ENCODE assay signal across 8 cellular contexts in genomic region chr3:50611464-50612233, GRCh38. TPM values are rescaled to one million over a fixed set of nuclear protein-coding genes. Genes with fewer than 3 reads are reported as not detected.
DNase-seq lines count a peak whose midpoint lies in the region; ATAC-seq and TF ChIP-seq lines count a peak whose summit lies in the region.

Gene CISH, minus strand, starts transcription at chr3:50611774. Its CDS starts 124 bp downstream, at chr3:50611650.

- peak within 1 kb of the TSS; percentile 67 for H2AFZ ChIP-seq in KMS-11 (ENCODE audit: low read depth)

- H3K27me3 ChIP-seq in KMS-11 (ENCODE audit: insufficient read depth, low read depth) = no peaks in the 10 kb centered on the region
- no peaks in the 10 kb centered on the region for H3K27me3 ChIP-seq in RWPE2 (ENCODE audit: insufficient read depth, poor library complexity, severe bottlenecking)

- H3K27ac ChIP-seq in KMS-11 (no peak within 1 kb of the TSS; the same call in 1 of the 2 replicates), RWPE2 (ENCODE audit: poor library complexity, severe bottlenecking) (peak within 1 kb of the TSS; percentile 50)

- DNase-seq in ELF-1 (ENCODE audit: low read depth, low spot score) (peak; percentile 98), RWPE2 (ENCODE audit: low spot score) (peak; percentile 94), fibroblast of pulmonary artery (ENCODE audit: low read depth) (peak; percentile 97), nephron progenitor cell (peak; percentile 98)
- peak; percentile 99 for DNase-seq in activated T-helper 2 cell treated with anti-CD3 and anti-CD28 coated beads, Interferon-gamma antibody, Interleukin-2, Interleukin-4, amounts not matched to agents 10 μg/mL and 5 μg/mL and 100 μg/mL, durations not matched to agents 14 hours and 24 hours and 36 hours (ENCODE audit: low spot score)
- peak; percentile 98 to 99 for DNase-seq in stimulated activated naive CD8-positive, alpha-beta T cell treated with anti-CD3 and anti-CD28 coated beads, Interleukin-15, amount 100 ng/mL, for 72 hours

- H3K36me3 ChIP-seq in KMS-11 (ENCODE audit: insufficient read depth) = no peaks in the 10 kb centered on the region
- peaks cover 21% of the 10 kb centered on the region for H3K36me3 ChIP-seq in RWPE2 (ENCODE audit: low read depth)

- TF ChIP-seq CTCF in KMS-11 (conservative IDR thresholded peaks at IDR 0.05; ENCODE audit: low read depth, low read length) = 0 out of 2 replicates have a peak, but pooled peaks have one; percentile 19
- TF ChIP-seq CTCF in RWPE2 (IDR thresholded peaks at IDR 0.05; ENCODE audit: poor library complexity, severe bottlenecking) = peak; percentile 49
- TF ChIP-seq CTCF in fibroblast of pulmonary artery (IDR thresholded peaks at IDR 0.05; ENCODE audit: low read length, missing control alignments) = peak; percentile 33
- TF ChIP-seq CTCF in nephron progenitor cell (IDR thresholded peaks at IDR 0.05) = peak; percentile 54

- H3K4me3 ChIP-seq in KMS-11 (IDR thresholded peaks at IDR 0.05; ENCODE audit: insufficient read depth, low read depth, low read length) = no peak within 1 kb of the TSS
- peak within 1 kb of the TSS; percentile 51 for H3K4me3 ChIP-seq in RWPE2 (ENCODE audit: severe bottlenecking)
- peak within 1 kb of the TSS; percentile 68 for H3K4me3 ChIP-seq in fibroblast of pulmonary artery (replicated peaks; ENCODE audit: low read depth, low read length)

- H3K79me2 ChIP-seq in KMS-11 (ENCODE audit: insufficient read depth, low read depth) = no peaks in the 10 kb centered on the region

- H3K27ac Mint-ChIP-seq in activated T-helper 2 cell treated with anti-CD3 and anti-CD28 coated beads, Interferon-gamma antibody, Interleukin-2, Interleukin-4, amounts not matched to agents 10 μg/mL and 5 μg/mL and 100 μg/mL, durations not matched to agents 14 hours and 24 hours and 36 hours = peak within 1 kb of the TSS; percentile 100
- H3K27ac Mint-ChIP-seq in nephron progenitor cell = peak within 1 kb of the TSS; percentile 69
- peak within 1 kb of the TSS; percentile 98 to 100 for H3K27ac Mint-ChIP-seq in stimulated activated naive CD8-positive, alpha-beta T cell treated with anti-CD3 and anti-CD28 coated beads, Interleukin-15, amount 100 ng/mL, for 72 hours

- H3K36me3 Mint-ChIP-seq in activated T-helper 2 cell treated with anti-CD3 and anti-CD28 coated beads, Interferon-gamma antibody, Interleukin-2, Interleukin-4, amounts not matched to agents 10 μg/mL and 5 μg/mL and 100 μg/mL, durations not matched to agents 14 hours and 24 hours and 36 hours (ENCODE audit: low read depth) = peaks cover 92% of the 10 kb centered on the region
- H3K36me3 Mint-ChIP-seq in nephron progenitor cell (ENCODE audit: low read depth) = no peaks in the 10 kb centered on the region

- H3K4me1 ChIP-seq in KMS-11 (ENCODE audit: low read depth, poor library complexity, severe bottlenecking) (peaks cover 23% of the 10 kb centered on the region), RWPE2 (ENCODE audit: insufficient read depth, poor library complexity, severe bottlenecking) (peaks cover 11% of the 10 kb centered on the region)

- ATAC-seq in GM21737 (IDR thresholded peaks at IDR 0.05; ENCODE audit: unreplicated experiment) = peak; percentile 57
- peak; percentile 80 for ATAC-seq in RWPE2 (ENCODE audit: low read depth)
- peak; percentile 81 for ATAC-seq in stimulated activated naive CD8-positive, alpha-beta T cell treated with anti-CD3 and anti-CD28 coated beads, Interleukin-15, amount 100 ng/mL, for 72 hours

- H3K9me3 ChIP-seq in RWPE2 (ENCODE audit: severe bottlenecking) = no peaks in the 10 kb centered on the region

- no peaks in the 10 kb centered on the region for H4K20me1 ChIP-seq in KMS-11 (ENCODE audit: insufficient read depth)

- H3K4me1 Mint-ChIP-seq in activated T-helper 2 cell treated with anti-CD3 and anti-CD28 coated beads, Interferon-gamma antibody, Interleukin-2, Interleukin-4, amounts not matched to agents 10 μg/mL and 5 μg/mL and 100 μg/mL, durations not matched to agents 14 hours and 24 hours and 36 hours (ENCODE audit: low read depth) = peaks cover 29% of the 10 kb centered on the region
- H3K4me1 Mint-ChIP-seq in nephron progenitor cell = peaks cover 55% of the 10 kb centered on the region
- H3K4me1 Mint-ChIP-seq in stimulated activated naive CD8-positive, alpha-beta T cell treated with anti-CD3 and anti-CD28 coated beads, Interleukin-15, amount 100 ng/mL, for 72 hours = peaks cover 33% of the 10 kb centered on the region

- H3K4me3 Mint-ChIP-seq in activated T-helper 2 cell treated with anti-CD3 and anti-CD28 coated beads, Interferon-gamma antibody, Interleukin-2, Interleukin-4, amounts not matched to agents 10 μg/mL and 5 μg/mL and 100 μg/mL, durations not matched to agents 14 hours and 24 hours and 36 hours (ENCODE audit: low read depth) = peak within 1 kb of the TSS; percentile 95
- peak within 1 kb of the TSS; percentile 85 for H3K4me3 Mint-ChIP-seq in nephron progenitor cell
- peak within 1 kb of the TSS; percentile 89 to 99 for H3K4me3 Mint-ChIP-seq in stimulated activated naive CD8-positive, alpha-beta T cell treated with anti-CD3 and anti-CD28 coated beads, Interleukin-15, amount 100 ng/mL, for 72 hours

- H3K4me2 ChIP-seq in KMS-11 = peak within 1 kb of the TSS; percentile 54

- H3K9ac ChIP-seq in KMS-11 = peak within 1 kb of the TSS; percentile 49; the same call in 1 of the 2 replicates

- H3K27me3 Mint-ChIP-seq in activated T-helper 2 cell treated with anti-CD3 and anti-CD28 coated beads, Interferon-gamma antibody, Interleukin-2, Interleukin-4, amounts not matched to agents 10 μg/mL and 5 μg/mL and 100 μg/mL, durations not matched to agents 14 hours and 24 hours and 36 hours (ENCODE audit: low read depth) = no peaks in the 10 kb centered on the region
- peaks cover 36% of the 10 kb centered on the region for H3K27me3 Mint-ChIP-seq in nephron progenitor cell (ENCODE audit: low read depth, poor library complexity)
- H3K27me3 Mint-ChIP-seq in stimulated activated naive CD8-positive, alpha-beta T cell treated with anti-CD3 and anti-CD28 coated beads, Interleukin-15, amount 100 ng/mL, for 72 hours = no peaks in the 10 kb centered on the region

- no peaks in the 10 kb centered on the region for H3K9me3 Mint-ChIP-seq in activated T-helper 2 cell treated with anti-CD3 and anti-CD28 coated beads, Interferon-gamma antibody, Interleukin-2, Interleukin-4, amounts not matched to agents 10 μg/mL and 5 μg/mL and 100 μg/mL, durations not matched to agents 14 hours and 24 hours and 36 hours
- no peaks in the 10 kb centered on the region for H3K9me3 Mint-ChIP-seq in nephron progenitor cell
- no peaks in the 10 kb centered on the region for H3K9me3 Mint-ChIP-seq in stimulated activated naive CD8-positive, alpha-beta T cell treated with anti-CD3 and anti-CD28 coated beads, Interleukin-15, amount 100 ng/mL, for 72 hours

- intact Hi-C loops in activated T-helper 2 cell treated with anti-CD3 and anti-CD28 coated beads, Interferon-gamma antibody, Interleukin-2, Interleukin-4, amounts not matched to agents 10 μg/mL and 5 μg/mL and 100 μg/mL, durations not matched to agents 14 hours and 24 hours and 36 hours (cut with micrococcal nuclease) = loop anchor here (1.0 to 10.0 kb wide), 5 partner anchors 10 to 1073 kb away; partner anchors contain the start of gene MANF

RNA-seq across cellular contexts. Expression of gene CISH, which starts in this region (rescaled TPM):
- 351 and 355 TPM in 2 replicates for total RNA-seq in activated T-helper 2 cell treated with anti-CD3 and anti-CD28 coated beads, Interferon-gamma antibody, Interleukin-2, Interleukin-4, amounts not matched to agents 10 μg/mL and 5 μg/mL and 100 μg/mL, durations not matched to agents 14 hours and 24 hours and 36 hours
